ENCODE assay signal across 12 cellular contexts in the genomic region with DNA sequence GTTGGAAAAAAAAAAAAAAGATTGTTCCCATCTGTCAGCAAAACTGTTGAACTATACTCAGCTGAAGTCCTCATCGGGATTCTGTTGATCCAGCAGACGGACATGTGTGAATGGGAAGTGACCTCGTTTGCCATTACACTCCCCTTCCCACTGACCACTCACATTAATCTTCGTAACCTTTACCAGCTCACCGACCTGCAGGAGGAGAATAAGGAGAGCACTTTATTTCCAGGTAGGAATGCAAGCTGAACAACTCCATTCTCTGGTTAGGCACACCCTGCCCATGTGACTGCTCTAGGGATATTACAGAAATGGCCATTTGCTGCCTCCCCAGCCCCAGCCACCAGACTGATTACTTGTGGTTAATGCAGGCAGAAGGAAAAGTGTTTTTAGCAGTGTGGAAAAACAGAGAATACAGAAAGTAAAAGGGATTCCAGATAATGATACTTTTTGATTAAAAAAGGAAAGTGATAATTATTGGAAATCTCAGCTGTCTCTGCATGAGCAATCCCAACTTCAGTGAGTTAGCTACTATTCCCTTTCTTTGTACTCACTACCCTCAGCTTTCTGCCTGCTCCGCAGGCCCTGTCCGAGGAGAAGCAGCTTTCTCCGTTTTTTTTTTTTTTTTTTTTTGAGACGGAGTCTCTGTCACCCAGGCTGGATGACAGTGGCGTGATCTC. TPM values are rescaled to one million over a fixed set of nuclear protein-coding genes. Genes with fewer than 3 reads are reported as not detected.
DNase-seq lines count a peak whose midpoint lies in the region; ATAC-seq and TF ChIP-seq lines count a peak whose summit lies in the region.
"Had no signal": no experiment of that assay in that cellular context is flagged by ENCODE, and none has a peak within 500 bp of the region (broad histone marks: within the 10 kb centered on the region; RNA-seq: fewer than 3 reads in every experiment).

No MANE protein-coding gene starts in this region.

- no peak overlapping the region for H3K9ac ChIP-seq in smooth muscle cell (ENCODE audit: low read depth)

- intact Hi-C loops in left ventricle myocardium superior (cut with micrococcal nuclease), result no loop called here

- H3K4me3 ChIP-seq in smooth muscle cell, result no peak overlapping the region
- H3K4me3 ChIP-seq: gastroesophageal sphincter had no signal

- H3F3A ChIP-seq in smooth muscle cell (ENCODE audit: low read depth), result peaks cover 7% of the 10 kb centered on the region

- peaks cover 46% of the 10 kb centered on the region for H3K79me2 ChIP-seq in smooth muscle cell (ENCODE audit: low read depth)

- ATAC-seq in left ventricle myocardium superior, result peak; percentile 41
- ATAC-seq: gastroesophageal sphincter had no signal

- H2AFZ ChIP-seq in smooth muscle cell (ENCODE audit: low read depth), result no peak overlapping the region

- H3K9me3 ChIP-seq in smooth muscle cell (replicated peaks; ENCODE audit: low read depth), result no peaks in the 10 kb centered on the region
- H3K9me3 ChIP-seq: gastroesophageal sphincter had no signal

- 82% methylated on average over 10 of the region's 10 CpGs for WGBS in smooth muscle cell (ENCODE audit: low lambda C conversion rate)

- peaks cover 9% of the 10 kb centered on the region for H3K36me3 ChIP-seq in smooth muscle cell (ENCODE audit: low read depth)

- no peak overlapping the region for H3K4me2 ChIP-seq in smooth muscle cell

- peaks cover 87% of the 10 kb centered on the region for H4K20me1 ChIP-seq in smooth muscle cell (ENCODE audit: low read depth)

- H3K27ac ChIP-seq in smooth muscle cell (ENCODE audit: low read depth), result peak overlapping the region; percentile 79
- H3K27ac ChIP-seq: 22Rv1 had no signal

- peak; percentile 41 for DNase-seq in NCI-H1694 treated with DMSO at 0.1 percent for 48 hours (lab: John Stamatoyannopoulos, UW)
- DNase-seq in NCI-H1694 (lab: John Stamatoyannopoulos, UW), result no peak
- DNase-seq in amniotic epithelial cell (ENCODE audit: low read depth), result peak; percentile 11
- DNase-seq in left ventricle myocardium superior, result no peak
- no peak for DNase-seq in smooth muscle cell (lab: John Stamatoyannopoulos, UW; ENCODE audit: unreplicated experiment)
- DNase-seq in NCI-H1417 treated with DMSO at 0.1 percent for 48 hours (lab: John Stamatoyannopoulos, UW), result no peak
- no peak for DNase-seq in NCI-H2029 treated with DMSO at 0.1 percent for 48 hours (lab: John Stamatoyannopoulos, UW)
- no peak for DNase-seq in dedifferentiated amniotic fluid mesenchymal stem cell (ENCODE audit: extremely low spot score)
- DNase-seq: DMS79, NCI-H1048 had no signal

- no peaks in the 10 kb centered on the region for H3K4me1 ChIP-seq in smooth muscle cell (ENCODE audit: low read depth)

- TF ChIP-seq CTCF in smooth muscle cell (IDR thresholded peaks at IDR 0.05; ENCODE audit: borderline replicate concordance, insufficient read depth, poor library complexity, severe bottlenecking), result no peak

- no peaks in the 10 kb centered on the region for H3K27me3 ChIP-seq in smooth muscle cell (ENCODE audit: low read depth)
- H3K27me3 ChIP-seq: gastroesophageal sphincter had no signal

RNA-seq across cellular contexts. Expression of a gene that starts 23.6 kb away (rescaled TPM):
- 620 TPM for total RNA-seq in left ventricle myocardium superior
- 586 and 662 TPM in 2 replicates for total RNA-seq in smooth muscle cell
- 383 and 429 TPM in 2 replicates for polyA plus RNA-seq in smooth muscle cell

RNA-seq across cellular contexts. Expression of a gene that starts 32.4 kb away (rescaled TPM):
- 37.9 TPM for total RNA-seq in left ventricle myocardium superior
- total RNA-seq in smooth muscle cell, result 49.7 and 64.5 TPM in 2 replicates
- polyA plus RNA-seq in smooth muscle cell, result 56.8 and 69.4 TPM in 2 replicates

Comparison
In these comparisons a context has a peak if more than half of its experiments do, and no peak if none do; other contexts are left out.
1. DNase-seq: peak in NCI-H1694 treated with DMSO at 0.1 percent for 48 hours (single experiment) and amniotic epithelial cell (single experiment); none in NCI-H1694 (single experiment), left ventricle myocardium superior (single experiment), smooth muscle cell (single experiment), NCI-H1417 treated with DMSO at 0.1 percent for 48 hours (single experiment), NCI-H2029 treated with DMSO at 0.1 percent for 48 hours (single experiment) and dedifferentiated amniotic fluid mesenchymal stem cell (single experiment).